Comparison of ENCODE assay signal across 22 cellular contexts in the genomic region with DNA sequence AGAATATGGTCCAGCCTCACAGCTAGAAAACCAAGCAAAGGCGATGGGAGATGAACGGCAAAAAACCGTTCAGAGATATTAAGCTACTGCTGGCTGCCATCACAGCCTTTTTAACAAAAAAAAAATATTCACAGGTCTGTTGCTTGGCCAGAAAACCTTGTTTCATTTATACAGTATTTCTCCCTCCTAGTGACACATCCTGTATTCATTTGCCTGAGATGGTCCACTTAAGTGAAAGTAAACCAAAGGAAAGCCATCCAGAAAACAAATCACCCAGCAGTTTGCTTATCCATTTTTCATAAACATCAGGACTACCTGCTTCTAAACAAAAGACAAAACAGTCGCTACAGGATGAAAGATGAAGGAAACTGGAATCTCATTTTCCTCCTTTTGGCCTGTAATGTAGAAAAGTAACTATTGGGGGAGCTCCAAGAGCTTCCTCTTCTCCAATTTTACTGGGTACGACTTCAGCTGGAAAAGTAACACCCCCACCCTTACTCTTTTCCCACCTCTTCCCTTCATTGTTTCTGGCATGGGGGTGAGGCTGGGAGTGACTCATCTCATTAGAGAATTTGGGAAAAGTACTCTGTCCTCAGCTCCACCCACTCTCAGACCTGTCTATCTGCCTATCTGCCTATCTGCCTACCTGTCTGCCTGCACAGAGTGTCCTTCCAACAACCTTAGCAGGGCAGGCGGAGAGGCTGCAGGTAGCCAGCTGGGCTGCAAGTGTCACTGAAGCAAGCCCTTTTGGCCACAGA.
DNase-seq lines count a peak whose midpoint lies in the region; ATAC-seq lines count a peak whose summit lies in the region.
"Had no signal": no experiment of that assay in that cellular context is flagged by ENCODE, and none has a peak within 500 bp of the region (broad histone marks: within the 10 kb centered on the region; RNA-seq: fewer than 3 reads in every experiment).

No MANE protein-coding gene starts in this region.

- intact Hi-C loops in right cardiac atrium (cut with DNase I) (no loop called here), Right ventricle myocardium inferior (cut with DNase I) (no loop called here)

- DNase-seq in right cardiac atrium = no peak
- DNase-seq in Right ventricle myocardium inferior (ENCODE audit: missing footprints) = no peak
- peak in 32 of 61 donors; percentile 5 to 84 (median 24) for DNase-seq in caudate nucleus (lab: John Stamatoyannopoulos, UW)
- peak; percentile 51 for DNase-seq in iPS-NIHi7 (ENCODE audit: extremely low spot score)
- no peak for DNase-seq in activated naive CD8-positive, alpha-beta T cell treated with anti-CD3 and anti-CD28 coated beads for 36 hours
- DNase-seq in NCI-H1092 (lab: John Stamatoyannopoulos, UW) = no peak
- DNase-seq in SIG-M5 treated with dmso at 0.1 percent for 504 hours (lab: John Stamatoyannopoulos, UW; ENCODE audit: unreplicated experiment) = no peak
- DNase-seq: activated CD4-positive, alpha-beta T cell treated with anti-CD3 and anti-CD28 coated beads, Interleukin-2, amount 50 U/mL, for 1 hour; activated naive CD4-positive, alpha-beta T cell treated with anti-CD3 and anti-CD28 coated beads, Interleukin-2, amount 50 U/mL, for 16 hours; activated T-cell treated with anti-CD3 and anti-CD28 coated beads for 4 hours; body of pancreas; CD8-positive, alpha-beta memory T cell; MG63; NCI-H187 treated with DMSO at 0.1 percent for 48 hours; NCI-H510A; stimulated activated CD4-positive, alpha-beta T cell treated with anti-CD3 and anti-CD28 coated beads, Interleukin-4, amount 100 ng/mL, for 1 hour had no signal

- no peaks in the 10 kb centered on the region for H3K9me3 Mint-ChIP-seq in activated naive CD8-positive, alpha-beta T cell treated with anti-CD3 and anti-CD28 coated beads for 36 hours
- H3K9me3 Mint-ChIP-seq: CD8-positive, alpha-beta memory T cell; dendritic cell treated with granulocyte-macrophage colony-stimulating factor and Interleukin-4, amounts not matched to agents 40 ng/mL and 50 ng/mL, for 4 days had no signal

- H3K27ac Mint-ChIP-seq in activated naive CD8-positive, alpha-beta T cell treated with anti-CD3 and anti-CD28 coated beads for 36 hours = no peak overlapping the region
- H3K27ac Mint-ChIP-seq: CD8-positive, alpha-beta memory T cell; dendritic cell treated with granulocyte-macrophage colony-stimulating factor and Interleukin-4, amounts not matched to agents 40 ng/mL and 50 ng/mL, for 4 days had no signal

- WGBS in right cardiac atrium = 63% methylated on average over 6 of the region's 6 CpGs

- H3K4me1 ChIP-seq in right cardiac atrium (ENCODE audit: control insufficient read depth, insufficient read depth, low read length) = peaks cover 12% of the 10 kb centered on the region
- H3K4me1 ChIP-seq: body of pancreas, vagina had no signal

- H3K9me3 ChIP-seq in right cardiac atrium (ENCODE audit: control insufficient read depth, low read length) = no peaks in the 10 kb centered on the region
- H3K9me3 ChIP-seq: body of pancreas, esophagus muscularis mucosa, MG63, vagina had no signal

- H3K4me1 Mint-ChIP-seq in activated naive CD8-positive, alpha-beta T cell treated with anti-CD3 and anti-CD28 coated beads for 36 hours = no peaks in the 10 kb centered on the region

- H3K4me3 Mint-ChIP-seq in activated naive CD8-positive, alpha-beta T cell treated with anti-CD3 and anti-CD28 coated beads for 36 hours = no peak overlapping the region
- H3K4me3 Mint-ChIP-seq: CD8-positive, alpha-beta memory T cell; dendritic cell treated with granulocyte-macrophage colony-stimulating factor and Interleukin-4, amounts not matched to agents 40 ng/mL and 50 ng/mL, for 4 days had no signal

- H3K27me3 Mint-ChIP-seq in activated naive CD8-positive, alpha-beta T cell treated with anti-CD3 and anti-CD28 coated beads for 36 hours = peaks cover 3% of the 10 kb centered on the region
- H3K27me3 Mint-ChIP-seq: CD8-positive, alpha-beta memory T cell; dendritic cell treated with granulocyte-macrophage colony-stimulating factor and Interleukin-4, amounts not matched to agents 40 ng/mL and 50 ng/mL, for 4 days had no signal

- ATAC-seq in right cardiac atrium (peak in 1 of 2 donors; percentile 83), Right ventricle myocardium inferior (no peak), GM18870 (IDR thresholded peaks at IDR 0.05; ENCODE audit: unreplicated experiment) (no peak)
- ATAC-seq: body of pancreas, HepG2 had no signal

- H3K4me3 ChIP-seq in right cardiac atrium (ENCODE audit: low read length) = no peak overlapping the region
- H3K4me3 ChIP-seq: body of pancreas, esophagus muscularis mucosa, MG63, SK-N-MC, vagina had no signal

- no peaks in the 10 kb centered on the region for H3K27me3 ChIP-seq in right cardiac atrium (ENCODE audit: control insufficient read depth, insufficient read depth)
- H3K27me3 ChIP-seq: body of pancreas, esophagus muscularis mucosa, MG63, vagina had no signal

- peak overlapping the region; percentile 27 for H3K27ac ChIP-seq in right cardiac atrium (ENCODE audit: low read length)
- no peak overlapping the region for H3K27ac ChIP-seq in caudate nucleus (ENCODE audit: low read depth, low read length)
- H3K27ac ChIP-seq: body of pancreas, SK-N-MC, vagina had no signal

- no peaks in the 10 kb centered on the region for H3K36me3 Mint-ChIP-seq in activated naive CD8-positive, alpha-beta T cell treated with anti-CD3 and anti-CD28 coated beads for 36 hours

Comparison
In these comparisons a context has a peak if more than half of its experiments do, and no peak if none do; other contexts are left out.
1. DNase-seq: peak in caudate nucleus (32 of 61) and iPS-NIHi7 (single experiment); none in right cardiac atrium (0 of 3), Right ventricle myocardium inferior (single experiment), activated naive CD8-positive, alpha-beta T cell treated with anti-CD3 and anti-CD28 coated beads for 36 hours (single experiment), NCI-H1092 (single experiment) and SIG-M5 treated with dmso at 0.1 percent for 504 hours (single experiment).